In the genomic region with DNA sequence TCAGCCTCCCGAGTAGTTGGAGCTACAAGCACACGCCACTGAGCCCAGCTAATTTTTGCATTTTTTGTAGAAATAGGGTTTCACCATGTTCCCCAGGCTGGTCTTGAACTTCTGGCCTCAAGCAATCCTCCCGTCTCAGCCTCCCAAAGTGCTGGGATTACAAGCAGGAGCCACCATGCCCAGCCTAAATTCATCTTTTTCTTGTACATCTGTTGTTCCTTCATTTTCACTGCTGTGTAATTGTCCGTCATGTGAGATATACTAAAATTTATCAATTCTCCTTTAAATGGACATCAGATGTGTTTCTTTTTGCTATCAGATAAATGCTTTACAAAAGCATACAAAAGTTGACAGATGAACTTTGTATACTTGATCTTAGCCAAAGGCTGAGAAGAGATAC, we compare ENCODE assay signal across 38 cellular contexts. TPM values are rescaled to one million over a fixed set of nuclear protein-coding genes. Genes with fewer than 3 reads are reported as not detected.
"Had no signal": no experiment of that assay in that cellular context is flagged by ENCODE, and none has a peak within 500 bp of the region (broad histone marks: within the 10 kb centered on the region; RNA-seq: fewer than 3 reads in every experiment).

No MANE protein-coding gene starts in this region.

- DNase-seq: activated B cell treated with CpG ODN at 0.5 μM for 24 hours; activated CD4-positive, alpha-beta memory T cell treated with anti-CD3 and anti-CD28 coated beads for 36 hours; activated CD4-positive, alpha-beta T cell treated with anti-CD3 and anti-CD28 coated beads for 4 hours; activated CD4-positive, alpha-beta T cell treated with anti-CD3 and anti-CD28 coated beads, Interleukin-2, amount 10 ng/mL, durations not matched to agents 24 days and 14 days; activated CD4-positive, alpha-beta T cell treated with anti-CD3 and anti-CD28 coated beads, Interleukin-2, amount 50 U/mL, for 1 hour; activated CD4-positive, alpha-beta T cell treated with anti-CD3 and anti-CD28 coated beads, Interleukin-2, amount 50 U/mL, for 4 hours; activated CD4-positive, CD25-positive, alpha-beta regulatory T cell treated with anti-CD3 and anti-CD28 coated beads, Interleukin-2, amount 50 U/mL, for 72 hours; activated CD8-positive, alpha-beta memory T cell treated with anti-CD3 and anti-CD28 coated beads, Interleukin-2, amount 50 U/mL, for 4 hours; activated CD8-positive, alpha-beta T cell treated with anti-CD3 and anti-CD28 coated beads for 36 hours; activated effector memory CD4-positive, alpha-beta T cell treated with anti-CD3 and anti-CD28 coated beads, Interleukin-2, amount 50 U/mL, for 16 hours; activated gamma-delta T cell treated with Interleukin-2 at 50 U/mL for 16 hours; activated naive CD4-positive, alpha-beta T cell; activated naive CD4-positive, alpha-beta T cell treated with anti-CD3 and anti-CD28 coated beads for 36 hours; activated naive CD4-positive, alpha-beta T cell treated with anti-CD3 and anti-CD28 coated beads, Interleukin-2, amount 50 U/mL, for 16 hours; activated naive CD8-positive, alpha-beta T cell treated with anti-CD3 and anti-CD28 coated beads for 36 hours; activated T-cell treated with anti-CD3 and anti-CD28 coated beads for 4 hours; activated T-cell treated with anti-CD3 and anti-CD28 coated beads, Interleukin-2, amount 50 U/mL, for 1 hour; activated T-cell treated with anti-CD3 and anti-CD28 coated beads, Interleukin-2, amount 50 U/mL, for 72 hours; adrenal gland; amniotic stem cell; aorta; body of pancreas; brain microvascular endothelial cell; central memory CD4-positive, alpha-beta T cell; T-cell; T-helper 2 cell; T-helper 9 cell had no signal

- H3K27ac ChIP-seq: adrenal gland, body of pancreas, brain microvascular endothelial cell, breast epithelium, VCaP had no signal

- ATAC-seq: activated CD8-positive, alpha-beta T cell treated with anti-CD3 and anti-CD28 coated beads for 36 hours; activated naive CD4-positive, alpha-beta T cell treated with anti-CD3 and anti-CD28 coated beads, Interleukin-2, amount 50 U/mL, for 72 hours; activated T-cell treated with anti-CD3 and anti-CD28 coated beads, Interleukin-2, amount 50 U/mL, for 72 hours; activated T-helper 17 cell treated with anti-CD3 and anti-CD28 coated beads, Interleukin-2, amount 50 U/mL, for 72 hours; body of pancreas; T-cell had no signal

- H3K27me3 ChIP-seq: adrenal gland, body of pancreas, brain microvascular endothelial cell, breast epithelium had no signal

- H3K9me3 ChIP-seq: adrenal gland had no signal

- H3K4me3 ChIP-seq: adrenal gland, body of pancreas, breast epithelium had no signal

- H3K4me1 ChIP-seq: adrenal gland, body of pancreas, breast epithelium had no signal

- FAIRE-seq: astrocyte, TTC549 had no signal

- H3K36me3 ChIP-seq: adrenal gland, brain microvascular endothelial cell, breast epithelium had no signal

RNA-seq across cellular contexts. Expression of a gene that starts 32.4 kb away (rescaled TPM):
- total RNA-seq: activated B cell treated with CpG ODN at 0.5 μM for 24 hours; activated CD4-positive, alpha-beta memory T cell treated with anti-CD3 and anti-CD28 coated beads for 36 hours; activated CD4-positive, alpha-beta T cell treated with anti-CD3 and anti-CD28 coated beads, Interleukin-2, amount 10 ng/mL, durations not matched to agents 24 days and 14 days; activated CD8-positive, alpha-beta memory T cell treated with anti-CD3 and anti-CD28 coated beads for 36 hours; activated CD8-positive, alpha-beta T cell treated with anti-CD3 and anti-CD28 coated beads for 36 hours; activated naive CD4-positive, alpha-beta T cell treated with anti-CD3 and anti-CD28 coated beads for 36 hours; activated naive CD4-positive, alpha-beta T cell treated with anti-CD3 and anti-CD28 coated beads, Interleukin-2, amount 50 U/mL, for 72 hours; activated naive CD8-positive, alpha-beta T cell treated with anti-CD3 and anti-CD28 coated beads for 36 hours; activated T-cell treated with anti-CD3 and anti-CD28 coated beads, Interleukin-2, amount 50 U/mL, for 72 hours; activated T-helper 1 cell treated with anti-CD3 and anti-CD28 coated beads, Interleukin-12 subunit alpha, Interleukin-12 subunit beta, Interleukin-2, Interleukin-4 antibody, amounts not matched to agents 30 ng/mL and 10 ng/mL and 1 ng/mL, durations not matched to agents 14 hours and 24 hours and 36 hours; activated T-helper 17 cell treated with anti-CD3 and anti-CD28 coated beads, Interleukin-2, amount 50 U/mL, for 72 hours; adrenal gland; aorta; astrocyte; body of pancreas; breast epithelium; cardiac septum; cerebellum; T-cell; T-helper 1 cell treated with Interleukin-12 subunit alpha and Interleukin-12 subunit beta and Interleukin-4 antibody, amounts not matched to agents 30 ng/mL and 1 ng/mL, for 36 hours had no signal
- polyA plus RNA-seq: adrenal gland, aorta had no signal
